Comparison of ENCODE assay signal across 8 cellular contexts in the genomic region with DNA sequence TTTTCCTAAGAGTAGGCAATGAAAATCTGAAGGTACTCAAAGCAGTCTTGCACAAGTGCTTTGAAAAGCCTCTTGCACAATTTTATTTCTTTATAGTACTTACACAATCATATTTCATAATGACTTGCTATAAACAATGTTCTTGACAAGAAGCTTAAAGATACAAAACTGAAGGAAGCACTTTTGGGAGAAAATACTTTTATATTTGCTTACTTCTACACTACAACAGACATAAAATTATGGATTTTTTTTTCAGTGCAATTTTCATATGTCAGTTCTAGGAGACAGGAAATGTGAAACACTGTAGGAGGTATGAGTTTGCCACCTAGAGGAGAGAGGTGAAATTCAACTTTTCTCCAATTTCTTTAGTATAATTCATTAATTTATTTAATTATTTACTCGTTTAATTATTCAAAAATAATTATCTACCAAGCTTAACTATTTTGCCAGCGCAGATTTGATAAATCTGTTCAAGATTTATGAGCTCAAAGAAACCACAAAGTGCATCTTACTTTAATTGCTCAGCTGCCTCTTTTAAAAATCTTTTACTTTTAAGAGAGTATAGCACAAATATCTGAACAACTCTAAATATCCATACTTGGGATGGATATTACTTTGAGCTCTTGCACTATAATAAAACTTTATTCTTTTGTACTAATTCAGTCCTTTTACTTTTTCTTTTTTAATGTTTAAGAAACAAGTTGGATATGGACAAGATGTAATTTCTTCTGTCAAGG. TPM values are rescaled to one million over a fixed set of nuclear protein-coding genes. Genes with fewer than 3 reads are reported as not detected.
A peak's percentile ranks its signal among the peaks of the same experiment; 100 is the strongest.
DNase-seq lines count a peak whose midpoint lies in the region; FAIRE-seq and TF ChIP-seq lines count a peak whose summit lies in the region.

No MANE protein-coding gene starts in this region.

- DNase-seq in GM13976 (ENCODE audit: low spot score) (no peak), NCI-H226 (peak; percentile 7), epithelial cell of proximal tubule (ENCODE audit: low read depth) (no peak), sigmoid colon (no peak)
- DNase-seq in activated CD4-positive, alpha-beta T cell treated with anti-CD3 and anti-CD28 coated beads for 1 hour, result no peak
- no peak for DNase-seq in activated CD4-positive, alpha-beta T cell treated with anti-CD3 and anti-CD28 coated beads, Interleukin-2, amount 50 U/mL, for 4 hours
- DNase-seq in effector CD8-positive, alpha-beta T cell (lab: John Stamatoyannopoulos, UW), result no peak

- 6 to 25% methylated on average over 2 of the region's 2 CpGs for WGBS in sigmoid colon, 2 donors

- H3K36me3 ChIP-seq in sigmoid colon, result no peaks in the 10 kb centered on the region

- no peak overlapping the region for H3K27ac ChIP-seq in sigmoid colon

- H3K9me3 ChIP-seq in sigmoid colon, result no peaks in the 10 kb centered on the region

- H3K27me3 ChIP-seq in sigmoid colon, result no peaks in the 10 kb centered on the region

- TF ChIP-seq POLR2A in sigmoid colon (IDR thresholded peaks at IDR 0.05), result no peak

- FAIRE-seq in A204.1 (lab: Jason Lieb, UNC), result peak; percentile 94

- H3K4me1 ChIP-seq in sigmoid colon, result peaks cover 0 to 4% (median under 1%) of the 10 kb centered on the region in 4 donors

- in situ Hi-C loops in GM13976 (cut with MboI; ENCODE audit: low sequenced_read_pairs, unreplicated experiment), result loop anchor here (25.0 kb wide), 1 partner anchor 226 kb away; a partner anchor contains a TSS

- intact Hi-C loops in sigmoid colon (cut with DNase I), result loop anchor here (10.0 kb wide), 1 partner anchor 223 kb away; no protein-coding TSS in a partner anchor

- H3K4me3 ChIP-seq in epithelial cell of proximal tubule (ENCODE audit: low read depth, low read length), result no peak overlapping the region
- no peak overlapping the region for H3K4me3 ChIP-seq in sigmoid colon

- TF ChIP-seq EP300 in sigmoid colon (IDR thresholded peaks at IDR 0.05), result no peak

- peak; percentile 21 for TF ChIP-seq CTCF in GM13976 (IDR thresholded peaks at IDR 0.05; ENCODE audit: borderline replicate concordance, control extremely low read depth, extremely low read depth, insufficient read depth, missing control alignments)
- peak; percentile 59 for TF ChIP-seq CTCF in epithelial cell of proximal tubule (conservative IDR thresholded peaks at IDR 0.05; ENCODE audit: low read depth, low read length)
- peak in 3 of 4 experiments; percentile 9 to 43 (median 27) for TF ChIP-seq CTCF in sigmoid colon (IDR thresholded peaks at IDR 0.05)

RNA-seq across cellular contexts. Expression of a gene that starts 29.0 kb away (rescaled TPM):
- total RNA-seq in epithelial cell of proximal tubule (12.3 and 25.9 TPM in 2 replicates), sigmoid colon (1 to 10 TPM; 3.0 to 6.1 (median 4.5) TPM)
- 100 to 1,000 TPM in 1 of 3 donors, 10 to 100 TPM in 2; 33.7 to 124 (median 84.1) TPM for polyA plus RNA-seq in sigmoid colon

RNA-seq across cellular contexts. Expression of a gene that starts 43.5 kb away (rescaled TPM):
- total RNA-seq in epithelial cell of proximal tubule (0.87 TPM in 1 of 2 replicates, not detected in the other), sigmoid colon (1 to 10 TPM in 2 of 4 donors, under 1 TPM in 2; 0.49 to 2.0 (median 1.0) TPM)
- 100 to 1,000 TPM in 2 of 3 donors, 10 to 100 TPM in 1; 31.1 to 264 (median 250) TPM for polyA plus RNA-seq in sigmoid colon

RNA-seq across cellular contexts. Expression of a gene that starts 43.9 kb away (rescaled TPM):
- total RNA-seq in epithelial cell of proximal tubule (22.4 and 47.7 TPM in 2 replicates), sigmoid colon (1 to 10 TPM; 1.4 to 6.1 (median 3.5) TPM)
- polyA plus RNA-seq in sigmoid colon, result 1 to 10 TPM; 1.7 to 2.5 (median 2.4) TPM
